9 cellular contexts compared by ENCODE assay signal in genomic region chr2:160703648-160704585, GRCh38.
A peak's percentile ranks its signal among the peaks of the same experiment; 100 is the strongest.
DNase-seq lines count a peak whose midpoint lies in the region; ATAC-seq, FAIRE-seq and TF ChIP-seq lines count a peak whose summit lies in the region.
"Had no signal": no experiment of that assay in that cellular context is flagged by ENCODE, and none has a peak within 500 bp of the region (broad histone marks: within the 10 kb centered on the region; RNA-seq: fewer than 3 reads in every experiment).

No MANE protein-coding gene starts in this region.

- peaks cover 10 to 11% of the 10 kb centered on the region in 2 donors for H3K4me1 ChIP-seq in left lung
- no peaks in the 10 kb centered on the region for H3K4me1 ChIP-seq in kidney (ENCODE audit: control insufficient read depth in 1 of 2, insufficient read depth in 1 of 2, low read depth in 1 of 2, low read length in 2 of 2)

- peaks cover 9% of the 10 kb centered on the region for H3K4me1 Mint-ChIP-seq in Calu3 (ENCODE audit: low read depth, unreplicated experiment)

- H3K4me3 ChIP-seq in left lung: no peak overlapping the region
- no peak overlapping the region for H3K4me3 ChIP-seq in kidney (ENCODE audit: low read length in 2 of 2)

- H3K36me3 Mint-ChIP-seq in Calu3 (ENCODE audit: insufficient read depth, unreplicated experiment): no peaks in the 10 kb centered on the region

- H3K36me3 ChIP-seq in left lung (no peaks in the 10 kb centered on the region), kidney (ENCODE audit: control insufficient read depth in 1 of 2, insufficient read depth in 2 of 2, low read length in 2 of 2) (no peaks in the 10 kb centered on the region)

- no peak overlapping the region for H3K9ac ChIP-seq in kidney (ENCODE audit: low read length in 2 of 2)

- intact Hi-C loops in Calu3 (cut with micrococcal nuclease; ENCODE audit: unreplicated experiment) (no loop called here), left lung (cut with DNase I) (no loop called here), kidney (cut with DNase I) (no loop called here)

- no peaks in the 10 kb centered on the region for H3K9me3 Mint-ChIP-seq in Calu3 (ENCODE audit: low read depth, unreplicated experiment)

- no peaks in the 10 kb centered on the region for H3K27me3 Mint-ChIP-seq in Calu3 (ENCODE audit: unreplicated experiment)

- H3K27ac Mint-ChIP-seq in Calu3 (ENCODE audit: unreplicated experiment): no peak overlapping the region

- no TSS peak for BruUV-seq in Calu3 (replicated peaks; lab: Mats Ljungman, UMichigan)

- CTCF ChIA-PET in Calu3 (lab: Charles Lee): interaction anchor here (0.5 to 1.2 kb wide), 2 partner anchors 87 to 351 kb away, joined by 3 to 6 read pairs; no protein-coding TSS in a partner anchor

- peaks cover 0 to 12% of the 10 kb centered on the region in 2 donors for H3K9me3 ChIP-seq in left lung
- H3K9me3 ChIP-seq in kidney (ENCODE audit: control insufficient read depth in 1 of 2, low read length in 2 of 2): no peaks in the 10 kb centered on the region

- FAIRE-seq in kidney (lab: Jason Lieb, UNC): no peak
- FAIRE-seq: bronchial epithelial cell had no signal

- ATAC-seq in GM19395 (IDR thresholded peaks at IDR 0.05; ENCODE audit: unreplicated experiment): peak; percentile 91
- ATAC-seq in HG03196 (IDR thresholded peaks at IDR 0.05; ENCODE audit: unreplicated experiment): peak; percentile 94
- peak; percentile 73 for ATAC-seq in left lung

- TF ChIP-seq CTCF in Calu3 (IDR thresholded peaks at IDR 0.05; ENCODE audit: unreplicated experiment) (no peak), left lung (IDR thresholded peaks at IDR 0.05) (no peak), kidney (IDR thresholded peaks at IDR 0.05; ENCODE audit: borderline replicate concordance, extremely low read depth, insufficient read depth) (no peak)

- no peak overlapping the region for H3K4me3 Mint-ChIP-seq in Calu3 (ENCODE audit: low read depth, unreplicated experiment)

- no peaks in the 10 kb centered on the region for H3K27me3 ChIP-seq in left lung

- H3K27ac ChIP-seq in left lung: no peak overlapping the region
- no peak overlapping the region for H3K27ac ChIP-seq in kidney (ENCODE audit: low read depth in 2 of 2, low read length in 2 of 2)

- DNase-seq in Calu3 (peak; percentile 26), SKM-1 treated with dmso at 0.1 percent for 144 hours (lab: John Stamatoyannopoulos, UW; ENCODE audit: unreplicated experiment) (peak; percentile 68), left lung (peak in 1 of 2 donors; percentile 46), COR-L47 (lab: John Stamatoyannopoulos, UW) (no peak), GM03348 (ENCODE audit: low spot score) (no peak), kidney (no peak)

Comparison
In these comparisons a context has a peak if more than half of its experiments do, and no peak if none do; other contexts are left out.
1. DNase-seq: peak in Calu3 (single experiment) and SKM-1 treated with dmso at 0.1 percent for 144 hours (single experiment); none in COR-L47 (single experiment), GM03348 (single experiment) and kidney (single experiment).
2. Peak in every context shown above with its lines, with median percentiles within 50 percentile points of each other: ATAC-seq.